Comparison of ENCODE assay signal across 8 cellular contexts in the genomic region with DNA sequence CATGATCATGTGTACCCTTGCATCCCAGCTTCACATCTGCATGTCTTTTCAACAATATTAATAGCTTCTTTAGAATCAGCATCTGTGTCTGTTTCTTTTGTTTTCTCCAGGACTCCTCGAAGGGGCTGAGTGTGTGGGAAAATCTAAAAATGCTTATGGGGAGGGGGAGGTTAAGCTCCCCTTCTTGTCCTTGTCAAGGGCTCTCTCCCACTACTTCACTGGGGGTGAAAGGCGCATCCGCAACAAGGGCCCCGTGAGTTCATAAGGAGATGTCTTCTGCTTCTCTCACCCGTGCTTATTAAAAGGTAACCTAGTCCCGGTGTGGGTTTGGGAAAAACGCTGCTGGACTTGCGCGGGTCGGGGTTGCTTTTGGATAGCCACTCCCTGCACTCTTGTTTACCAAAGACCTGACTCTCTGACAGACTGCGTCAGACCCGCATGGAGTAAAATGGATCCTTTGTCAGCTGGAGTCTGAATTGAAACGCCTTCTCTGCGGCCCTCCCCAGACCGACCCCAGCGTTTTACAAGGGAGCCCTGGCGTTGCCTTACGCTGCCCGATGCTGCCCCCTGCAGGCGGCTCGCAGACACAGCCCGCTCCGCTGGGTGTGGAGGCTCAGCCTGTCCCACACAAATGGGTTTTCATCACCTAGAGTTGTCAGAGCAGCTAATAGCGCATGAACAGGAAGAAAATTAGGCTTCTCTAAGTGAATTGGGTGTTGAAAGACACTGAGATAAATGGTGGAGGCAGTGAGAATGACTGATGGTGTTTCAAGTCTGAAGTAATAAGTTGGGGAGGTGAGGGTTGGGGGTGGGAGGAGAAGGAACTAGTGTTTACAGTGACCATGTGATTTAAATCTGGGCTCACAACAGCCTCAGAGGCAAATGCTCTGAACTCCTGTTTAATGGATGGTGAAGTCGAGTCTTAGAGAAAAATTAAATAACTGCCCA. TPM values are rescaled to one million over a fixed set of nuclear protein-coding genes. Genes with fewer than 3 reads are reported as not detected.
A peak's percentile ranks its signal among the peaks of the same experiment; 100 is the strongest.
DNase-seq lines count a peak whose midpoint lies in the region; ATAC-seq and TF ChIP-seq lines count a peak whose summit lies in the region.

No MANE protein-coding gene starts in this region.

- no peaks in the 10 kb centered on the region for H3K27me3 ChIP-seq in ACC112 (ENCODE audit: insufficient read depth, low read length)
- H3K27me3 ChIP-seq in kidney epithelial cell (ENCODE audit: control insufficient read depth, insufficient read depth, low read length), result no peaks in the 10 kb centered on the region

- H3K4me3 ChIP-seq in ACC112 (ENCODE audit: low read depth, low read length) (peak overlapping the region; percentile 34), kidney epithelial cell (ENCODE audit: low read depth, low read length) (no peak overlapping the region)

- peaks cover 36% of the 10 kb centered on the region for H3K4me1 ChIP-seq in ACC112 (ENCODE audit: control insufficient read depth, insufficient read depth, low read length, unreplicated experiment)

- H2AFZ ChIP-seq in ACC112 (ENCODE audit: low read length, unreplicated experiment), result peak overlapping the region; percentile 3

- DNase-seq in NCI-H2227 (lab: John Stamatoyannopoulos, UW; ENCODE audit: unreplicated experiment), result peak; percentile 97
- peak; percentile 76 for DNase-seq in activated CD4-positive, CD25-positive, alpha-beta regulatory T cell treated with anti-CD3 and anti-CD28 coated beads, Interleukin-2, amount 50 U/mL, for 16 hours (ENCODE audit: low read depth, low spot score)
- DNase-seq in central memory CD4-positive, alpha-beta T cell, result peak; percentile 78
- DNase-seq in kidney epithelial cell (ENCODE audit: low read depth), result no peak
- DNase-seq in stimulated activated CD4-positive, alpha-beta T cell treated with anti-CD3 and anti-CD28 coated beads, Interleukin-1b, Interleukin-23, amount 100 ng/mL, for 1 hour (ENCODE audit: low read depth in 2 of 2), result peak; percentile 78 to 90

- TF ChIP-seq CTCF in kidney epithelial cell (IDR thresholded peaks at IDR 0.05; ENCODE audit: insufficient read depth, low read length, poor library complexity, severe bottlenecking), result peak; percentile 94

- ATAC-seq in GM18867 (IDR thresholded peaks at IDR 0.05; ENCODE audit: unreplicated experiment) (peak; percentile 72), HG03159 (IDR thresholded peaks at IDR 0.05; ENCODE audit: unreplicated experiment) (peak; percentile 77)

- H3K79me2 ChIP-seq in ACC112 (ENCODE audit: control insufficient read depth, insufficient read depth, low read length, unreplicated experiment), result no peaks in the 10 kb centered on the region

- peak overlapping the region; percentile 76 for H3K27ac ChIP-seq in ACC112 (ENCODE audit: low read depth, low read length)

- H3K36me3 ChIP-seq in ACC112 (ENCODE audit: insufficient read depth, low read length) (no peaks in the 10 kb centered on the region), kidney epithelial cell (ENCODE audit: control insufficient read depth, insufficient read depth, low read length) (no peaks in the 10 kb centered on the region)

RNA-seq across cellular contexts. Expression of gene IER5, which starts 53.9 kb away (rescaled TPM):
- 21.9 and 22.0 TPM in 2 replicates for total RNA-seq in kidney epithelial cell
